In genomic region chr1:218112862-218113261, GRCh38 we compare ENCODE assay signal across 19 cellular contexts.
"Had no signal": no experiment of that assay in that cellular context is flagged by ENCODE, and none has a peak within 500 bp of the region (broad histone marks: within the 10 kb centered on the region; RNA-seq: fewer than 3 reads in every experiment).

No MANE protein-coding gene starts in this region.

- H3K4me3 ChIP-seq: MG63 had no signal

- H3K36me3 ChIP-seq: MG63 had no signal

- DNase-seq: activated CD4-positive, alpha-beta memory T cell treated with anti-CD3 and anti-CD28 coated beads, Interleukin-2, amount 10 ng/mL, durations not matched to agents 7 days and 5 days; activated CD4-positive, alpha-beta T cell treated with anti-CD3 and anti-CD28 coated beads for 36 hours; activated CD4-positive, alpha-beta T cell treated with anti-CD3 and anti-CD28 coated beads, Interleukin-2, amount 50 U/mL, for 1 hour; activated CD4-positive, CD25-positive, alpha-beta regulatory T cell; activated gamma-delta T cell treated with Interleukin-2 at 50 U/mL for 16 hours; activated naive CD4-positive, alpha-beta T cell treated with anti-CD3 and anti-CD28 coated beads, Interleukin-2, amount 10 ng/mL, durations not matched to agents 7 days and 5 days; activated naive CD8-positive, alpha-beta T cell treated with anti-CD3 and anti-CD28 coated beads for 36 hours; activated T-cell treated with anti-CD3 and anti-CD28 coated beads for 4 hours; activated T-cell treated with anti-CD3 and anti-CD28 coated beads, Interleukin-2, amount 50 U/mL, for 72 hours; cerebellar nuclear complex; MG63; MV-4-11; NCI-H1092 treated with DMSO at 0.1 percent for 48 hours; NCI-H1417 treated with DMSO at 0.1 percent for 48 hours; NCI-H1694; NCI-H2029; NCI-H446; NCI-H524; SHP77 treated with DMSO at 0.1 percent for 48 hours had no signal

- H3K27me3 ChIP-seq: MG63 had no signal

- ATAC-seq: activated CD4-positive, alpha-beta T cell treated with anti-CD3 and anti-CD28 coated beads for 36 hours; activated T-cell treated with anti-CD3 and anti-CD28 coated beads, Interleukin-2, amount 50 U/mL, for 72 hours had no signal
